34 cellular contexts compared by ENCODE assay signal in genomic region chr12:115253049-115253448, GRCh38.
"Had no signal": no experiment of that assay in that cellular context is flagged by ENCODE, and none has a peak within 500 bp of the region (broad histone marks: within the 10 kb centered on the region; RNA-seq: fewer than 3 reads in every experiment).

No MANE protein-coding gene starts in this region.

- H3K4me3 ChIP-seq: MG63 had no signal

- H3K27me3 ChIP-seq: MG63 had no signal

- DNase-seq: Karpas-422, Kasumi-1, MG63, MM.1S, MV-4-11, NCI-H1048, NCI-H1092, NCI-H1092 treated with DMSO at 0.1 percent for 48 hours, NCI-H1105, NCI-H1105 treated with DMSO at 0.1 percent for 48 hours, NCI-H1417, NCI-H1417 treated with DMSO at 0.1 percent for 48 hours, NCI-H1436, NCI-H1436 treated with DMSO at 0.1 percent for 48 hours, NCI-H146, NCI-H1694, NCI-H1694 treated with DMSO at 0.1 percent for 48 hours, NCI-H187, NCI-H187 treated with DMSO at 0.1 percent for 48 hours, NCI-H1930, NCI-H2029, NCI-H2029 treated with DMSO at 0.1 percent for 48 hours, NCI-H2081, NCI-H2081 treated with DMSO at 0.1 percent for 48 hours, NCI-H2107, NCI-H2171, NCI-H2171 treated with DMSO at 0.1 percent for 48 hours, NCI-H2227 treated with DMSO at 0.1 percent for 48 hours, NCI-H226, NCI-H345, NCI-H446, NCI-H446 treated with DMSO at 0.1 percent for 48 hours, NCI-H510A, NCI-H510A treated with DMSO at 0.1 percent for 48 hours had no signal

- H3K36me3 ChIP-seq: MG63 had no signal

- H3K9me3 ChIP-seq: MG63 had no signal
